ENCODE assay signal across 10 cellular contexts in genomic region chr1:8902765-8903164, GRCh38. TPM values are rescaled to one million over a fixed set of nuclear protein-coding genes. Genes with fewer than 3 reads are reported as not detected.
DNase-seq lines count a peak whose midpoint lies in the region; ATAC-seq, FAIRE-seq and TF ChIP-seq lines count a peak whose summit lies in the region.
"Had no signal": no experiment of that assay in that cellular context is flagged by ENCODE, and none has a peak within 500 bp of the region (broad histone marks: within the 10 kb centered on the region; RNA-seq: fewer than 3 reads in every experiment).

No MANE protein-coding gene starts in this region.

- H3K27me3 Mint-ChIP-seq in astrocyte (ENCODE audit: low read depth, unreplicated experiment): peaks cover 4% of the 10 kb centered on the region
- H3K27me3 Mint-ChIP-seq: activated B cell treated with CpG ODN at 0.5 μM for 24 hours had no signal

- no peak for FAIRE-seq in astrocyte (lab: Jason Lieb, UNC)

- H3K4me3 Mint-ChIP-seq in astrocyte (ENCODE audit: unreplicated experiment): no peak overlapping the region
- H3K4me3 Mint-ChIP-seq: activated B cell treated with CpG ODN at 0.5 μM for 24 hours had no signal

- H3K27ac ChIP-seq in astrocyte (ENCODE audit: low read depth, low read length) (no peak overlapping the region), heart left ventricle (no peak overlapping the region)

- H4K20me1 ChIP-seq in astrocyte (ENCODE audit: insufficient read depth, low read length): no peaks in the 10 kb centered on the region

- H3K27ac Mint-ChIP-seq in astrocyte (ENCODE audit: unreplicated experiment): no peak overlapping the region
- H3K27ac Mint-ChIP-seq: activated B cell treated with CpG ODN at 0.5 μM for 24 hours had no signal

- no peak overlapping the region for H3K4me2 ChIP-seq in astrocyte (ENCODE audit: low read length)

- H3K79me2 ChIP-seq in astrocyte (ENCODE audit: insufficient read depth, low read length): no peaks in the 10 kb centered on the region

- 78 to 86% (median 84%) methylated on average over 5 of the region's 5 CpGs for WGBS in heart left ventricle, 4 donors

- no peaks in the 10 kb centered on the region for H3K36me3 Mint-ChIP-seq in astrocyte (ENCODE audit: low read depth, unreplicated experiment)

- H3K4me3 ChIP-seq in AG09309 (ENCODE audit: control insufficient read depth, low read depth, low read length) (no peak overlapping the region), astrocyte (ENCODE audit: insufficient read depth, low read depth, low read length) (no peak overlapping the region), kidney epithelial cell (ENCODE audit: low read depth, low read length) (no peak overlapping the region), heart left ventricle (no peak overlapping the region)

- H3K36me3 ChIP-seq in astrocyte (ENCODE audit: insufficient read depth, low read length) (no peaks in the 10 kb centered on the region), kidney epithelial cell (ENCODE audit: control insufficient read depth, insufficient read depth, low read length) (no peaks in the 10 kb centered on the region), heart left ventricle (no peaks in the 10 kb centered on the region)

- TF ChIP-seq CTCF in AG09309 (IDR thresholded peaks at IDR 0.05; ENCODE audit: control insufficient read depth, insufficient read depth, low read depth, low read length, missing control alignments): peak; percentile 46
- TF ChIP-seq CTCF in astrocyte (IDR thresholded peaks at IDR 0.05; ENCODE audit: insufficient read depth, low read depth, low read length): no peak
- peak; percentile 4 for TF ChIP-seq CTCF in kidney epithelial cell (IDR thresholded peaks at IDR 0.05; ENCODE audit: insufficient read depth, low read length, poor library complexity, severe bottlenecking)
- no peak for TF ChIP-seq CTCF in heart left ventricle (IDR thresholded peaks at IDR 0.05)

- no peaks in the 10 kb centered on the region for H3K9me3 ChIP-seq in astrocyte (ENCODE audit: insufficient read depth, low read depth, low read length)
- no peaks in the 10 kb centered on the region for H3K9me3 ChIP-seq in heart left ventricle

- no peak for TF ChIP-seq POLR2A in heart left ventricle (IDR thresholded peaks at IDR 0.05)

- intact Hi-C loops in heart left ventricle (cut with DNase I): no loop called here

- H3K4me1 ChIP-seq in astrocyte (ENCODE audit: insufficient read depth, low read length): peaks cover 9% of the 10 kb centered on the region
- H3K4me1 ChIP-seq in heart left ventricle: peaks cover 0 to 16% (median 6%) of the 10 kb centered on the region in 12 donors

- DNase-seq in AG09309 (ENCODE audit: low read depth) (peak; percentile 39), HK-2 (ENCODE audit: unreplicated experiment) (peak; percentile 53), astrocyte (ENCODE audit: low read depth) (peak; percentile 51), kidney epithelial cell (ENCODE audit: low read depth) (no peak), heart left ventricle (no peak), GM19240 (ENCODE audit: insufficient read length, low spot score) (no peak), HPDE6-E6E7 (ENCODE audit: extremely low spot score) (no peak)
- DNase-seq: activated B cell treated with CpG ODN at 0.5 μM for 24 hours, NCI-H187 had no signal

- no peaks in the 10 kb centered on the region for H3K9me3 Mint-ChIP-seq in astrocyte (ENCODE audit: unreplicated experiment)

- H3K9ac ChIP-seq in astrocyte (ENCODE audit: low read length): no peak overlapping the region

- no peaks in the 10 kb centered on the region for H3K27me3 ChIP-seq in astrocyte (ENCODE audit: insufficient read depth, low read length)
- H3K27me3 ChIP-seq in kidney epithelial cell (ENCODE audit: control insufficient read depth, insufficient read depth, low read length): no peaks in the 10 kb centered on the region
- H3K27me3 ChIP-seq in heart left ventricle: no peaks in the 10 kb centered on the region

- ATAC-seq in heart left ventricle: no peak
- ATAC-seq in HG02885 (IDR thresholded peaks at IDR 0.05; ENCODE audit: poor library complexity, unreplicated experiment): no peak

- H2AFZ ChIP-seq in astrocyte (ENCODE audit: low read depth, low read length): no peak overlapping the region

- peaks cover 18% of the 10 kb centered on the region for H3K4me1 Mint-ChIP-seq in astrocyte (ENCODE audit: low read depth, unreplicated experiment)

RNA-seq across cellular contexts. Expression of gene ENO1, which starts 24.3 kb away (rescaled TPM):
- total RNA-seq in astrocyte: 1,663 and 1,692 TPM in 2 replicates
- 1,235 and 1,336 TPM in 2 replicates for total RNA-seq in kidney epithelial cell
- 100 to 1,000 TPM in 8 of 9 donors, 10 to 100 TPM in 1; 92.2 to 557 (median 174) TPM for total RNA-seq in heart left ventricle
- 100 to 1,000 TPM in 1 of 2 donors, 10 to 100 TPM in 1; 71.1 to 547 TPM for polyA plus RNA-seq in heart left ventricle

RNA-seq across cellular contexts. Expression of gene CA6, which starts 42.9 kb away (rescaled TPM):
- total RNA-seq in astrocyte (not detected in 2 replicates), kidney epithelial cell (not detected in 2 replicates), heart left ventricle (not detected)
- polyA plus RNA-seq in heart left ventricle: not detected
- total RNA-seq: activated B cell treated with CpG ODN at 0.5 μM for 24 hours had no signal

Comparison
In these comparisons a context has a peak if more than half of its experiments do, and no peak if none do; other contexts are left out.
1. DNase-seq: peak in AG09309 (single experiment), HK-2 (single experiment) and astrocyte (single experiment); none in kidney epithelial cell (single experiment), heart left ventricle (0 of 5), GM19240 (single experiment) and HPDE6-E6E7 (single experiment).
2. CTCF ChIP-seq: peak in AG09309 (single experiment) and kidney epithelial cell (single experiment); none in astrocyte (single experiment) and heart left ventricle (0 of 12).